8 cellular contexts compared by ENCODE assay signal in genomic region chr5:172106511-172107356, GRCh38.
DNase-seq lines count a peak whose midpoint lies in the region; ATAC-seq and TF ChIP-seq lines count a peak whose summit lies in the region.

No MANE protein-coding gene starts in this region.

- no peak overlapping the region for H2AFZ ChIP-seq in hepatocyte

- no peaks in the 10 kb centered on the region for H3K9me3 Mint-ChIP-seq in CD8-positive, alpha-beta memory T cell
- no peaks in the 10 kb centered on the region for H3K9me3 Mint-ChIP-seq in T-cell

- no peak overlapping the region for H3K4me3 ChIP-seq in CD8-positive, alpha-beta memory T cell (ENCODE audit: low read length)
- H3K4me3 ChIP-seq in hepatocyte: no peak overlapping the region

- intact Hi-C loops in sciatic nerve (cut with DNase I): loop anchor here (5.0 to 10.0 kb wide), 2 partner anchors 81 to 178 kb away; partner anchors contain the start of genes STK10 and UBTD2

- H3K4me1 ChIP-seq in CD8-positive, alpha-beta memory T cell (ENCODE audit: insufficient read depth, low read length): peaks cover 38% of the 10 kb centered on the region
- peaks cover 29% of the 10 kb centered on the region for H3K4me1 ChIP-seq in hepatocyte (ENCODE audit: insufficient read depth)

- 40% methylated on average over 37 of the region's 39 CpGs for WGBS in hepatocyte (ENCODE audit: low lambda C conversion rate, missing lambda C conversion rate)

- no peaks in the 10 kb centered on the region for H3K27me3 ChIP-seq in CD8-positive, alpha-beta memory T cell (ENCODE audit: insufficient read depth, low read length, poor library complexity, severe bottlenecking)
- H3K27me3 ChIP-seq in hepatocyte: no peaks in the 10 kb centered on the region

- CTCF ChIA-PET in CD8-positive, alpha-beta memory T cell (lab: Charles Lee): interaction anchor here (0.7 to 9.7 kb wide), 21 partner anchors 8 to 195 kb away, joined by 3 to 177 read pairs (median 3); partner anchors contain the start of genes EFCAB9 and STK10
- CTCF ChIA-PET in T-cell (lab: Charles Lee): interaction anchor here (0.5 to 2.9 kb wide), 10 partner anchors 11 to 187 kb away, joined by 3 to 18 read pairs (median 3); partner anchors contain the start of gene STK10 (in 2 of the 2)

- H3K36me3 ChIP-seq in CD8-positive, alpha-beta memory T cell (ENCODE audit: insufficient read depth, low read length): peaks cover 36% of the 10 kb centered on the region
- no peaks in the 10 kb centered on the region for H3K36me3 ChIP-seq in hepatocyte (replicated peaks; ENCODE audit: insufficient read depth, low read depth)

- no peaks in the 10 kb centered on the region for H4K20me1 ChIP-seq in hepatocyte (ENCODE audit: insufficient read depth, poor library complexity, severe bottlenecking)

- POLR2A ChIA-PET in CD8-positive, alpha-beta memory T cell (lab: Charles Lee): interaction anchor here (0.8 to 2.1 kb wide), 4 partner anchors 68 to 82 kb away, joined by 3 to 12 read pairs (median 4); partner anchors contain the start of gene STK10
- POLR2A ChIA-PET in T-cell (lab: Charles Lee): no interaction called here

- no peaks in the 10 kb centered on the region for H3K9me3 ChIP-seq in CD8-positive, alpha-beta memory T cell (ENCODE audit: low read length)
- H3K9me3 ChIP-seq in hepatocyte (ENCODE audit: low read depth): no peaks in the 10 kb centered on the region

- H3K4me1 Mint-ChIP-seq in CD8-positive, alpha-beta memory T cell: peaks cover 41 to 60% (median 52%) of the 10 kb centered on the region in 3 donors
- H3K4me1 Mint-ChIP-seq in T-cell: peaks cover 44 to 60% (median 51%) of the 10 kb centered on the region in 3 donors

- H3K79me2 ChIP-seq in hepatocyte: no peaks in the 10 kb centered on the region

- H3K27ac Mint-ChIP-seq in CD8-positive, alpha-beta memory T cell: peak overlapping the region; percentile 73 to 89 (median 82)
- H3K27ac Mint-ChIP-seq in T-cell: peak overlapping the region; percentile 62 to 84

- H3K4me2 ChIP-seq in hepatocyte: peak overlapping the region; percentile 82

- ATAC-seq in T-cell (replicated peaks in 1 of 4) (peak in 3 of 4 experiments; percentile 10 to 42 (median 41)), sciatic nerve (peak; percentile 66), HG03342 (IDR thresholded peaks at IDR 0.05; ENCODE audit: unreplicated experiment) (no peak), HG02588 (IDR thresholded peaks at IDR 0.05; ENCODE audit: unreplicated experiment) (no peak)

- no peaks in the 10 kb centered on the region for H3K9me2 ChIP-seq in hepatocyte (replicated peaks; ENCODE audit: insufficient read depth)

- no peak overlapping the region for H3K27ac ChIP-seq in CD8-positive, alpha-beta memory T cell (ENCODE audit: low read depth, low read length)
- no peak overlapping the region for H3K27ac ChIP-seq in hepatocyte

- peak; percentile 100 for TF ChIP-seq CTCF in hepatocyte (IDR thresholded peaks at IDR 0.05; ENCODE audit: poor library complexity)

- DNase-seq in CD8-positive, alpha-beta memory T cell: peak; percentile 51 to 75 (median 59)
- DNase-seq in HuH-7 (ENCODE audit: low spot score) (peak; percentile 70), T-cell (peak in 31 of 34 experiments; percentile 19 to 72 (median 51)), anterior cingulate cortex (lab: John Stamatoyannopoulos, UW) (peak in 48 of 58 donors; percentile 4 to 82 (median 40)), hepatocyte (ENCODE audit: low spot score) (peak; percentile 66), sciatic nerve (ENCODE audit: low spot score) (peak; percentile 83)

- H3K36me3 Mint-ChIP-seq in CD8-positive, alpha-beta memory T cell: peaks cover 0 to 79% (median 5%) of the 10 kb centered on the region in 3 donors
- peaks cover 44% of the 10 kb centered on the region for H3K36me3 Mint-ChIP-seq in T-cell

- H3K4me3 Mint-ChIP-seq in CD8-positive, alpha-beta memory T cell: peak overlapping the region in 5 of 7 donors; percentile 6 to 53 (median 43)
- H3K4me3 Mint-ChIP-seq in T-cell: peak overlapping the region in 1 of 3 donors; percentile 18

- H3K27me3 Mint-ChIP-seq in CD8-positive, alpha-beta memory T cell: peaks cover 0 to 4% of the 10 kb centered on the region in 2 donors
- H3K27me3 Mint-ChIP-seq in T-cell: no peaks in the 10 kb centered on the region

Comparison
In these comparisons a context has a peak if more than half of its experiments do, and no peak if none do; other contexts are left out.
1. ATAC-seq: peak in T-cell (3 of 4) and sciatic nerve (single experiment); none in HG03342 (single experiment) and HG02588 (single experiment).
2. Peak in every context shown above with its lines, with median percentiles within 50 percentile points of each other: DNase-seq.